In genomic region chr1:105641407-105641806, GRCh38 we compare ENCODE assay signal across 1 cellular context.
TF ChIP-seq lines count a peak whose summit lies in the region.

No MANE protein-coding gene starts in this region.

TF ChIP-seq in H1, 55 proteins besides CTCF, POLR2A, EP300 and RAD21 (continued from another document):
- no peak for TF ChIP-seq SIN3A (conservative IDR thresholded peaks at IDR 0.05 in 1 of 2, IDR thresholded peaks at IDR 0.05 in 1 of 2; ENCODE audit: low read depth in 1 of 2, low read length in 2 of 2)
- TF ChIP-seq CHD2 (IDR thresholded peaks at IDR 0.05; ENCODE audit: low read length) = no peak
- TF ChIP-seq SUZ12 (IDR thresholded peaks at IDR 0.05; ENCODE audit: low read length) = no peak
- TF ChIP-seq BRCA1 (IDR thresholded peaks at IDR 0.05; ENCODE audit: low read depth, low read length) = no peak
- TF ChIP-seq YY1 (IDR thresholded peaks at IDR 0.05; ENCODE audit: low read depth, low read length) = no peak
